Comparison of ENCODE assay signal across 7 cellular contexts in genomic region chr3:101675709-101676218, GRCh38. TPM values are rescaled to one million over a fixed set of nuclear protein-coding genes. Genes with fewer than 3 reads are reported as not detected.
A peak's percentile ranks its signal among the peaks of the same experiment; 100 is the strongest.
DNase-seq lines count a peak whose midpoint lies in the region; FAIRE-seq and TF ChIP-seq lines count a peak whose summit lies in the region.

No MANE protein-coding gene starts in this region.

- H2AFZ ChIP-seq in keratinocyte (ENCODE audit: control insufficient read depth, low read length): peak overlapping the region; percentile 81

- FAIRE-seq in keratinocyte (lab: Jason Lieb, UNC): no peak
- FAIRE-seq in frontal cortex (lab: Jason Lieb, UNC): no peak

- no peaks in the 10 kb centered on the region for H3K9me1 ChIP-seq in keratinocyte (ENCODE audit: control insufficient read depth, extremely low read depth, insufficient read depth, low read length)

- H3K79me2 ChIP-seq in keratinocyte (ENCODE audit: control insufficient read depth, insufficient read depth, low read length): peaks cover 60% of the 10 kb centered on the region

- H3K27ac ChIP-seq in HUES6 (ENCODE audit: low read depth, low read length): no peak overlapping the region; the same call in 1 of the 2 replicates
- peak overlapping the region; percentile 93 to 95 for H3K27ac ChIP-seq in ascending aorta
- peak overlapping the region; percentile 92 for H3K27ac ChIP-seq in keratinocyte (ENCODE audit: control insufficient read depth, insufficient read depth, low read length)
- peak overlapping the region; percentile 25 for H3K27ac ChIP-seq in temporal lobe (ENCODE audit: low read depth, low read length)

- no peaks in the 10 kb centered on the region for H3K27me3 ChIP-seq in HUES6 (ENCODE audit: control insufficient read depth, insufficient read depth, low read length)
- H3K27me3 ChIP-seq in ascending aorta: no peaks in the 10 kb centered on the region
- H3K27me3 ChIP-seq in keratinocyte (ENCODE audit: control insufficient read depth, extremely low read depth, insufficient read depth, low read length): no peaks in the 10 kb centered on the region

- H3K9ac ChIP-seq in HUES6 (ENCODE audit: low read length) (peak overlapping the region; percentile 46), keratinocyte (ENCODE audit: control insufficient read depth, extremely low read depth, insufficient read depth, low read length) (peak overlapping the region; percentile 97)

- peak overlapping the region; percentile 99 for H3K4me3 ChIP-seq in HUES6 (ENCODE audit: low read depth, low read length)
- peak overlapping the region; percentile 94 to 95 for H3K4me3 ChIP-seq in ascending aorta
- peak overlapping the region; percentile 86 to 99 (median 98) for H3K4me3 ChIP-seq in keratinocyte (ENCODE audit: control insufficient read depth in 2 of 3, extremely low read depth in 1 of 3, insufficient read depth in 2 of 3, low read depth in 1 of 3, low read length in 3 of 3)

- intact Hi-C loops in ascending aorta (cut with DNase I): loop anchor here (1.0 to 5.0 kb wide), 5 partner anchors 101 to 1275 kb away; partner anchors contain the start of genes LNP1, NXPE3, PCNP and SENP7

- peaks cover 3% of the 10 kb centered on the region for H4K20me1 ChIP-seq in keratinocyte (ENCODE audit: control insufficient read depth, extremely low read depth, insufficient read depth, low read length)

- TF ChIP-seq CTCF in ascending aorta (IDR thresholded peaks at IDR 0.05) (no peak), keratinocyte (optimal IDR thresholded peaks at IDR 0.05 in 1 of 3, IDR thresholded peaks at IDR 0.05 in 1 of 3, conservative IDR thresholded peaks at IDR 0.05 in 1 of 3; ENCODE audit: extremely low read depth in 1 of 3, insufficient read depth in 2 of 3, low read length in 3 of 3) (no peak)

- peaks cover 7% of the 10 kb centered on the region; the same call in 1 of the 2 replicates for H3K4me1 ChIP-seq in HUES6 (ENCODE audit: control insufficient read depth, insufficient read depth, low read length)
- peaks cover 5 to 12% of the 10 kb centered on the region in 2 donors for H3K4me1 ChIP-seq in ascending aorta
- peaks cover 19% of the 10 kb centered on the region for H3K4me1 ChIP-seq in keratinocyte (ENCODE audit: control insufficient read depth, extremely low read depth, insufficient read depth, low read length)

- peak overlapping the region; percentile 86 for H3K4me2 ChIP-seq in keratinocyte (ENCODE audit: control insufficient read depth, extremely low read depth, insufficient read depth, low read depth, low read length)

- DNase-seq in ascending aorta (ENCODE audit: low spot score in 2 of 2) (peak in 1 of 2 donors; percentile 72), keratinocyte (ENCODE audit: low read depth, low spot score) (no peak), C1 segment of cervical spinal cord (lab: John Stamatoyannopoulos, UW) (no peak), NCI-H2107 treated with DMSO at 0.1 percent for 48 hours (lab: John Stamatoyannopoulos, UW; ENCODE audit: unreplicated experiment) (no peak), frontal cortex (ENCODE audit: low spot score in 2 of 2) (no peak)

- H3K9me3 ChIP-seq in HUES6 (ENCODE audit: control insufficient read depth, insufficient read depth, low read depth, low read length): no peaks in the 10 kb centered on the region
- no peaks in the 10 kb centered on the region for H3K9me3 ChIP-seq in ascending aorta
- H3K9me3 ChIP-seq in keratinocyte (ENCODE audit: control insufficient read depth, low read depth, low read length): no peaks in the 10 kb centered on the region

- peaks cover 20% of the 10 kb centered on the region for H3K36me3 ChIP-seq in HUES6 (ENCODE audit: control insufficient read depth, insufficient read depth, low read length)
- peaks cover 15 to 17% of the 10 kb centered on the region in 2 donors for H3K36me3 ChIP-seq in ascending aorta
- H3K36me3 ChIP-seq in keratinocyte (ENCODE audit: control insufficient read depth in 2 of 2, extremely low read depth in 1 of 2, insufficient read depth in 2 of 2, low read length in 2 of 2): peaks cover 3 to 11% of the 10 kb centered on the region in 2 experiments

- dilution Hi-C loops in keratinocyte (cut with MboI; ENCODE audit: extremely low pct_ligation_motif_present, low sequenced_read_pairs): no loop called here

RNA-seq across cellular contexts. Expression of gene ZBTB11, which starts 1.2 kb away (rescaled TPM):
- 16.5 TPM for total RNA-seq in ascending aorta
- 10.4 to 19.7 TPM (median 13.8 TPM) in 3 replicates for polyA plus RNA-seq in keratinocyte
- polyA plus RNA-seq in keratinocyte (2011; ENCODE audit: low read depth): 12.5 TPM
- polyA plus RNA-seq in keratinocyte (2011; cell fraction: cytosol; rRNA removed): 5.5 and 11.1 TPM in 2 replicates
- polyA plus RNA-seq in keratinocyte (2011; cell fraction: nucleus; rRNA removed): 19.6 and 27.3 TPM in 2 replicates
- polyA plus RNA-seq in keratinocyte (2012; ENCODE audit: low replicate concordance): 10.9 and 13.4 TPM in 2 replicates
- polyA minus RNA-seq in keratinocyte: 3.5 to 25.9 TPM (median 12.5 TPM) in 3 replicates
- 17.5 TPM for polyA minus RNA-seq in keratinocyte (2011; cell fraction: cytosol; rRNA and poly(A)+ RNA removed)
- 28.3 and 40.4 TPM in 2 replicates for polyA minus RNA-seq in keratinocyte (2011; cell fraction: nucleus; rRNA and poly(A)+ RNA removed)
- total RNA-seq in temporal lobe: 35.9 TPM
- total RNA-seq in frontal cortex: 52.6 TPM

RNA-seq across cellular contexts. Expression of gene RPL24, which starts 10.8 kb away (rescaled TPM):
- total RNA-seq in ascending aorta (654 TPM), temporal lobe (2,291 TPM), frontal cortex (4,229 TPM)
- 787 to 1,581 TPM (median 1,426 TPM) in 3 replicates for polyA plus RNA-seq in keratinocyte
- 1,422 TPM for polyA plus RNA-seq in keratinocyte (2011; ENCODE audit: low read depth)
- 1,729 and 2,267 TPM in 2 replicates for polyA plus RNA-seq in keratinocyte (2011; cell fraction: cytosol; rRNA removed)
- polyA plus RNA-seq in keratinocyte (2011; cell fraction: nucleus; rRNA removed): 326 and 477 TPM in 2 replicates
- polyA plus RNA-seq in keratinocyte (2012; ENCODE audit: low replicate concordance): 1,573 and 1,783 TPM in 2 replicates
- 324 to 419 TPM (median 389 TPM) in 3 replicates for polyA minus RNA-seq in keratinocyte
- polyA minus RNA-seq in keratinocyte (2011; cell fraction: cytosol; rRNA and poly(A)+ RNA removed): 430 TPM
- polyA minus RNA-seq in keratinocyte (2011; cell fraction: nucleus; rRNA and poly(A)+ RNA removed): 131 and 143 TPM in 2 replicates

RNA-seq across cellular contexts. Expression of gene CEP97, which starts 48.6 kb away (rescaled TPM):
- total RNA-seq in ascending aorta: 1.3 TPM
- 1.6 to 3.6 TPM (median 2.6 TPM) in 3 replicates for polyA plus RNA-seq in keratinocyte
- 9.9 TPM for polyA plus RNA-seq in keratinocyte (2011; ENCODE audit: low read depth)
- 1.1 and 1.9 TPM in 2 replicates for polyA plus RNA-seq in keratinocyte (2011; cell fraction: cytosol; rRNA removed)
- 5.9 and 6.6 TPM in 2 replicates for polyA plus RNA-seq in keratinocyte (2011; cell fraction: nucleus; rRNA removed)
- 3.5 and 3.6 TPM in 2 replicates for polyA plus RNA-seq in keratinocyte (2012; ENCODE audit: low replicate concordance)
- 5.1 to 10.3 TPM (median 5.2 TPM) in 3 replicates for polyA minus RNA-seq in keratinocyte
- polyA minus RNA-seq in keratinocyte (2011; cell fraction: cytosol; rRNA and poly(A)+ RNA removed): 3.1 TPM
- 7.5 and 10.9 TPM in 2 replicates for polyA minus RNA-seq in keratinocyte (2011; cell fraction: nucleus; rRNA and poly(A)+ RNA removed)
- total RNA-seq in temporal lobe: 46.7 TPM
- total RNA-seq in frontal cortex: 72.2 TPM

Comparison
In these comparisons a context has a peak if more than half of its experiments do, and no peak if none do; other contexts are left out.
1. RNA of gene CEP97, which starts 48.6 kb away (total RNA-seq): 72.2 TPM in frontal cortex (single experiment) and 46.7 TPM in temporal lobe (single experiment); 1.3 TPM in ascending aorta (single experiment); every median in the first group is over 10 times any median in the second.
2. Peak in every context shown above with its lines, with median percentiles within 50 percentile points of each other: H3K4me3 ChIP-seq.